ENCODE assay signal across 22 cellular contexts in genomic region chr6:146434991-146435390, GRCh38.
DNase-seq lines count a peak whose midpoint lies in the region; ATAC-seq and TF ChIP-seq lines count a peak whose summit lies in the region.
"Had no signal": no experiment of that assay in that cellular context is flagged by ENCODE, and none has a peak within 500 bp of the region (broad histone marks: within the 10 kb centered on the region; RNA-seq: fewer than 3 reads in every experiment).

No MANE protein-coding gene starts in this region.

- CTCF ChIA-PET in activated CD4-positive, alpha-beta memory T cell treated with anti-CD3 and anti-CD28 coated beads for 36 hours (lab: Charles Lee): no interaction called here

- H3K4me1 Mint-ChIP-seq in GM23338 (peaks cover 4% of the 10 kb centered on the region; the same call in 2 of the 3 replicates), chondrocyte (ENCODE audit: low read depth) (no peaks in the 10 kb centered on the region)
- no peaks in the 10 kb centered on the region for H3K4me1 Mint-ChIP-seq in activated CD4-positive, alpha-beta memory T cell treated with anti-CD3 and anti-CD28 coated beads for 36 hours (ENCODE audit: low read depth)
- H3K4me1 Mint-ChIP-seq: activated naive CD4-positive, alpha-beta T cell treated with anti-CD3 and anti-CD28 coated beads, Interleukin-2, amount 10 ng/mL, durations not matched to agents 7 days and 5 days; IgD-negative memory B cell; T-helper 17 cell had no signal

- no peak overlapping the region for H2BK5ac ChIP-seq in trophoblast cell (ENCODE audit: low read depth, low read length, poor library complexity)

- no peaks in the 10 kb centered on the region for H3K4me1 ChIP-seq in GM23338 (ENCODE audit: insufficient read depth)
- H3K4me1 ChIP-seq in iPS-20b (ENCODE audit: insufficient read depth, low read length): no peaks in the 10 kb centered on the region
- peaks cover 4 to 8% of the 10 kb centered on the region in 2 experiments for H3K4me1 ChIP-seq in trophoblast cell (ENCODE audit: control insufficient read depth in 1 of 2, insufficient read depth in 2 of 2, low read length in 2 of 2)
- H3K4me1 ChIP-seq: gastrocnemius medialis had no signal

- H3K9me3 Mint-ChIP-seq in GM23338 (no peaks in the 10 kb centered on the region), chondrocyte (ENCODE audit: low read depth) (peaks cover 2% of the 10 kb centered on the region)
- H3K9me3 Mint-ChIP-seq in activated naive CD4-positive, alpha-beta T cell treated with anti-CD3 and anti-CD28 coated beads, Interleukin-2, amount 50 U/mL, for 72 hours: peaks cover 0 to 3% of the 10 kb centered on the region in 2 donors
- no peaks in the 10 kb centered on the region for H3K9me3 Mint-ChIP-seq in activated CD4-positive, alpha-beta memory T cell treated with anti-CD3 and anti-CD28 coated beads for 36 hours
- H3K9me3 Mint-ChIP-seq: activated CD8-positive, alpha-beta T cell treated with anti-CD3 and anti-CD28 coated beads for 36 hours; activated naive CD4-positive, alpha-beta T cell treated with anti-CD3 and anti-CD28 coated beads, Interleukin-2, amount 10 ng/mL, durations not matched to agents 7 days and 5 days; activated T-cell treated with anti-CD3 and anti-CD28 coated beads, Interleukin-2, amount 50 U/mL, for 24 hours; IgD-negative memory B cell had no signal

- H3K4me3 Mint-ChIP-seq in GM23338: peak overlapping the region; percentile 81
- peak overlapping the region; percentile 64 for H3K4me3 Mint-ChIP-seq in chondrocyte (ENCODE audit: unreplicated experiment)
- no peak overlapping the region for H3K4me3 Mint-ChIP-seq in activated CD4-positive, alpha-beta memory T cell treated with anti-CD3 and anti-CD28 coated beads for 36 hours
- H3K4me3 Mint-ChIP-seq: activated CD8-positive, alpha-beta T cell treated with anti-CD3 and anti-CD28 coated beads for 36 hours; activated naive CD4-positive, alpha-beta T cell treated with anti-CD3 and anti-CD28 coated beads, Interleukin-2, amount 10 ng/mL, durations not matched to agents 7 days and 5 days; activated T-cell treated with anti-CD3 and anti-CD28 coated beads, Interleukin-2, amount 50 U/mL, for 24 hours; CD4-positive, CD25-positive, alpha-beta regulatory T cell; IgD-negative memory B cell; T-helper 17 cell had no signal

- H3K18ac ChIP-seq in trophoblast cell (ENCODE audit: low read length): no peak overlapping the region

- POLR2A ChIA-PET in activated CD4-positive, alpha-beta memory T cell treated with anti-CD3 and anti-CD28 coated beads for 36 hours (lab: Charles Lee): no interaction called here

- H3K9ac ChIP-seq in iPS-20b (ENCODE audit: low read depth, low read length): no peak overlapping the region
- H3K9ac ChIP-seq in trophoblast cell (ENCODE audit: low read length): no peak overlapping the region

- no peaks in the 10 kb centered on the region for H4K20me1 ChIP-seq in GM23338 (replicated peaks; ENCODE audit: insufficient read depth)

- no peak overlapping the region for H2BK12ac ChIP-seq in trophoblast cell (ENCODE audit: low read length)

- no peaks in the 10 kb centered on the region for H3F3A ChIP-seq in GM23338 (replicated peaks; ENCODE audit: low read depth)

- no peak overlapping the region for H2BK120ac ChIP-seq in trophoblast cell (ENCODE audit: insufficient read depth, low read length, poor library complexity)

- no peak overlapping the region for H3K23ac ChIP-seq in trophoblast cell (ENCODE audit: low read length)

- H2AK5ac ChIP-seq in trophoblast cell (ENCODE audit: low read length): no peak overlapping the region

- no peak overlapping the region for H4K91ac ChIP-seq in trophoblast cell (ENCODE audit: low read depth, low read length)

- H3K79me2 ChIP-seq in GM23338 (replicated peaks; ENCODE audit: insufficient read depth): no peaks in the 10 kb centered on the region
- no peaks in the 10 kb centered on the region for H3K79me2 ChIP-seq in trophoblast cell (ENCODE audit: control insufficient read depth, insufficient read depth, low read length, poor library complexity)

- H3K4me2 ChIP-seq in GM23338 (peak overlapping the region; percentile 94), trophoblast cell (ENCODE audit: low read length) (peak overlapping the region; percentile 89)

- peak; percentile 18 for ATAC-seq in GM23338
- no peak for ATAC-seq in HG03139 (IDR thresholded peaks at IDR 0.05; ENCODE audit: unreplicated experiment)
- ATAC-seq in activated naive CD4-positive, alpha-beta T cell treated with anti-CD3 and anti-CD28 coated beads, Interleukin-2, amount 50 U/mL, for 72 hours: no peak
- ATAC-seq: activated CD8-positive, alpha-beta T cell treated with anti-CD3 and anti-CD28 coated beads for 36 hours; gastrocnemius medialis; T-helper 17 cell had no signal

- H3K14ac ChIP-seq in trophoblast cell (ENCODE audit: low read length): no peak overlapping the region

- intact Hi-C loops in activated CD4-positive, alpha-beta memory T cell treated with anti-CD3 and anti-CD28 coated beads for 36 hours (cut with micrococcal nuclease): no loop called here

- H3K4me3 ChIP-seq in GM23338 (peak overlapping the region; percentile 68), iPS-20b (ENCODE audit: low read length) (peak overlapping the region; percentile 76; the same call in 1 of the 2 replicates), trophoblast cell (ENCODE audit: low read depth, low read length) (no peak overlapping the region)

- peaks cover 29% of the 10 kb centered on the region for H3K27me3 ChIP-seq in GM23338 (ENCODE audit: insufficient read depth)
- peaks cover 36% of the 10 kb centered on the region for H3K27me3 ChIP-seq in iPS-20b (ENCODE audit: insufficient read depth, low read length)
- H3K27me3 ChIP-seq in trophoblast cell (ENCODE audit: insufficient read depth, low read length): peaks cover 8% of the 10 kb centered on the region
- H3K27me3 ChIP-seq: body of pancreas had no signal

- no peak overlapping the region for H4K12ac ChIP-seq in trophoblast cell (ENCODE audit: low read depth, low read length)

- WGBS in trophoblast cell (ENCODE audit: extremely low coverage, insufficient coverage, insufficient read length): no CpG with 5 or more reads among the region's 8 CpGs

- H3K9me3 ChIP-seq in iPS-20b (ENCODE audit: insufficient read depth, low read depth, low read length): no peaks in the 10 kb centered on the region
- no peaks in the 10 kb centered on the region for H3K9me3 ChIP-seq in trophoblast cell (ENCODE audit: insufficient read depth, low read depth, low read length)
- H3K9me3 ChIP-seq: body of pancreas, gastrocnemius medialis had no signal

- H3K36me3 ChIP-seq in GM23338 (ENCODE audit: insufficient read depth) (no peaks in the 10 kb centered on the region), iPS-20b (ENCODE audit: insufficient read depth, low read depth, low read length) (no peaks in the 10 kb centered on the region), trophoblast cell (ENCODE audit: control insufficient read depth in 1 of 2, insufficient read depth in 2 of 2, low read length in 2 of 2) (no peaks in the 10 kb centered on the region)
- H3K36me3 ChIP-seq: gastrocnemius medialis had no signal

- H3K4ac ChIP-seq in trophoblast cell (ENCODE audit: low read depth, low read length): no peak overlapping the region

- H3K27ac ChIP-seq in GM23338 (ENCODE audit: low read depth) (no peak overlapping the region), iPS-20b (ENCODE audit: low read length) (no peak overlapping the region), trophoblast cell (ENCODE audit: low read depth, low read length) (no peak overlapping the region)
- H3K27ac ChIP-seq: body of pancreas, gastrocnemius medialis had no signal

- H3K27ac Mint-ChIP-seq in GM23338: no peak overlapping the region
- H3K27ac Mint-ChIP-seq in chondrocyte (ENCODE audit: unreplicated experiment): no peak overlapping the region
- H3K27ac Mint-ChIP-seq in activated naive CD4-positive, alpha-beta T cell treated with anti-CD3 and anti-CD28 coated beads, Interleukin-2, amount 50 U/mL, for 72 hours: no peak overlapping the region
- no peak overlapping the region for H3K27ac Mint-ChIP-seq in activated CD4-positive, alpha-beta memory T cell treated with anti-CD3 and anti-CD28 coated beads for 36 hours
- H3K27ac Mint-ChIP-seq: activated CD8-positive, alpha-beta T cell treated with anti-CD3 and anti-CD28 coated beads for 36 hours; activated naive CD4-positive, alpha-beta T cell treated with anti-CD3 and anti-CD28 coated beads, Interleukin-2, amount 10 ng/mL, durations not matched to agents 7 days and 5 days; activated T-cell treated with anti-CD3 and anti-CD28 coated beads, Interleukin-2, amount 50 U/mL, for 24 hours; CD4-positive, CD25-positive, alpha-beta regulatory T cell; IgD-negative memory B cell; T-helper 17 cell had no signal

- DNase-seq in GM23338 (ENCODE audit: low spot score) (no peak), chondrocyte (ENCODE audit: low spot score) (no peak), trophoblast cell (no peak), SKM-1 treated with dmso at 0.1 percent for 144 hours (lab: John Stamatoyannopoulos, UW; ENCODE audit: unreplicated experiment) (no peak)
- DNase-seq in activated naive CD4-positive, alpha-beta T cell treated with anti-CD3 and anti-CD28 coated beads, Interleukin-2, amount 50 U/mL, for 72 hours (ENCODE audit: low spot score in 2 of 2): no peak
- DNase-seq in activated CD4-positive, alpha-beta memory T cell treated with anti-CD3 and anti-CD28 coated beads for 36 hours: no peak
- DNase-seq: activated CD8-positive, alpha-beta T cell treated with anti-CD3 and anti-CD28 coated beads for 36 hours; activated naive CD4-positive, alpha-beta T cell treated with anti-CD3 and anti-CD28 coated beads, Interleukin-2, amount 10 ng/mL, durations not matched to agents 7 days and 5 days; activated T-cell treated with anti-CD3 and anti-CD28 coated beads, Interleukin-2, amount 50 U/mL, for 24 hours; CD4-positive, CD25-positive, alpha-beta regulatory T cell; gastrocnemius medialis; MM.1S; NCI-H1694; NCI-H774; OCI-M1; SIG-M5; stimulated activated CD4-positive, alpha-beta T cell treated with anti-CD3 and anti-CD28 coated beads, Interleukin-4, amount 100 ng/mL, for 4 hours; T-helper 17 cell had no signal

- peak overlapping the region; percentile 98 for H2AFZ ChIP-seq in GM23338
- no peak overlapping the region for H2AFZ ChIP-seq in trophoblast cell (ENCODE audit: insufficient read depth, low read length, poor library complexity)

- peaks cover 21% of the 10 kb centered on the region for H3K27me3 Mint-ChIP-seq in GM23338 (ENCODE audit: insufficient read depth, low read depth, poor library complexity)
- peaks cover 25% of the 10 kb centered on the region for H3K27me3 Mint-ChIP-seq in chondrocyte (ENCODE audit: low read depth)
- H3K27me3 Mint-ChIP-seq in activated CD4-positive, alpha-beta memory T cell treated with anti-CD3 and anti-CD28 coated beads for 36 hours: peaks cover 13% of the 10 kb centered on the region
- H3K27me3 Mint-ChIP-seq: CD4-positive, CD25-positive, alpha-beta regulatory T cell had no signal

- H4K8ac ChIP-seq in trophoblast cell (ENCODE audit: low read depth, low read length): no peak overlapping the region

- H3K9me2 ChIP-seq in GM23338 (ENCODE audit: insufficient read depth): no peaks in the 10 kb centered on the region

- H3K36me3 Mint-ChIP-seq in GM23338 (ENCODE audit: low read depth) (no peaks in the 10 kb centered on the region), chondrocyte (ENCODE audit: low read depth) (no peaks in the 10 kb centered on the region)
- H3K36me3 Mint-ChIP-seq in activated naive CD4-positive, alpha-beta T cell treated with anti-CD3 and anti-CD28 coated beads, Interleukin-2, amount 50 U/mL, for 72 hours: no peaks in the 10 kb centered on the region
- H3K36me3 Mint-ChIP-seq in activated CD4-positive, alpha-beta memory T cell treated with anti-CD3 and anti-CD28 coated beads for 36 hours: no peaks in the 10 kb centered on the region
- H3K36me3 Mint-ChIP-seq: activated naive CD4-positive, alpha-beta T cell treated with anti-CD3 and anti-CD28 coated beads, Interleukin-2, amount 10 ng/mL, durations not matched to agents 7 days and 5 days; CD4-positive, CD25-positive, alpha-beta regulatory T cell; IgD-negative memory B cell had no signal

- TF ChIP-seq CTCF in GM23338 (conservative IDR thresholded peaks at IDR 0.05; ENCODE audit: low read depth in 2 of 2) (no peak), chondrocyte (IDR thresholded peaks at IDR 0.05) (no peak)

- no peaks in the 10 kb centered on the region for H3K79me1 ChIP-seq in trophoblast cell (ENCODE audit: low read length)
